ENCODE assay signal across 1 cellular context in genomic region chr19:21835429-21835809, GRCh38.
TF ChIP-seq lines count a peak whose summit lies in the region.

No MANE protein-coding gene starts in this region.

TF ChIP-seq in GM12878, 131 proteins besides CTCF, POLR2A, EP300 and RAD21 (continued from another document):
- no peak for TF ChIP-seq CUX1 (IDR thresholded peaks at IDR 0.05; ENCODE audit: insufficient replicate concordance, low read depth, low read length)
- TF ChIP-seq CEBPZ (IDR thresholded peaks at IDR 0.05; ENCODE audit: low read depth, low read length), result no peak
- no peak for TF ChIP-seq JUND (IDR thresholded peaks at IDR 0.05; ENCODE audit: low read depth, low read length)
- no peak for TF ChIP-seq MYB (IDR thresholded peaks at IDR 0.05; ENCODE audit: borderline replicate concordance, low read depth, low read length)
- TF ChIP-seq NR2C2 (IDR thresholded peaks at IDR 0.05; ENCODE audit: borderline replicate concordance, control insufficient read depth, insufficient read length, low read depth), result no peak
- TF ChIP-seq FOS (IDR thresholded peaks at IDR 0.05; ENCODE audit: borderline replicate concordance, extremely low read depth, insufficient read length), result no peak
- TF ChIP-seq HDAC2 (IDR thresholded peaks at IDR 0.05), result no peak
- no peak for TF ChIP-seq USF2 (IDR thresholded peaks at IDR 0.05; ENCODE audit: borderline replicate concordance, low read depth, low read length)
- no peak for TF ChIP-seq E2F8 (IDR thresholded peaks at IDR 0.05; ENCODE audit: low read depth, partially characterized antibody)
- TF ChIP-seq EZH2 (IDR thresholded peaks at IDR 0.05; ENCODE audit: borderline replicate concordance, control insufficient read depth, low read depth, low read length), result no peak
- no peak for TF ChIP-seq YBX1 (IDR thresholded peaks at IDR 0.05)
